ENCODE assay signal across 1 cellular context in genomic region chr13:51257187-51257586, GRCh38.
TF ChIP-seq lines count a peak whose summit lies in the region.

No MANE protein-coding gene starts in this region.

TF ChIP-seq in GM23338, 12 proteins besides CTCF, POLR2A, EP300 and RAD21 (continued from another document):
- TF ChIP-seq, protein P1, sequence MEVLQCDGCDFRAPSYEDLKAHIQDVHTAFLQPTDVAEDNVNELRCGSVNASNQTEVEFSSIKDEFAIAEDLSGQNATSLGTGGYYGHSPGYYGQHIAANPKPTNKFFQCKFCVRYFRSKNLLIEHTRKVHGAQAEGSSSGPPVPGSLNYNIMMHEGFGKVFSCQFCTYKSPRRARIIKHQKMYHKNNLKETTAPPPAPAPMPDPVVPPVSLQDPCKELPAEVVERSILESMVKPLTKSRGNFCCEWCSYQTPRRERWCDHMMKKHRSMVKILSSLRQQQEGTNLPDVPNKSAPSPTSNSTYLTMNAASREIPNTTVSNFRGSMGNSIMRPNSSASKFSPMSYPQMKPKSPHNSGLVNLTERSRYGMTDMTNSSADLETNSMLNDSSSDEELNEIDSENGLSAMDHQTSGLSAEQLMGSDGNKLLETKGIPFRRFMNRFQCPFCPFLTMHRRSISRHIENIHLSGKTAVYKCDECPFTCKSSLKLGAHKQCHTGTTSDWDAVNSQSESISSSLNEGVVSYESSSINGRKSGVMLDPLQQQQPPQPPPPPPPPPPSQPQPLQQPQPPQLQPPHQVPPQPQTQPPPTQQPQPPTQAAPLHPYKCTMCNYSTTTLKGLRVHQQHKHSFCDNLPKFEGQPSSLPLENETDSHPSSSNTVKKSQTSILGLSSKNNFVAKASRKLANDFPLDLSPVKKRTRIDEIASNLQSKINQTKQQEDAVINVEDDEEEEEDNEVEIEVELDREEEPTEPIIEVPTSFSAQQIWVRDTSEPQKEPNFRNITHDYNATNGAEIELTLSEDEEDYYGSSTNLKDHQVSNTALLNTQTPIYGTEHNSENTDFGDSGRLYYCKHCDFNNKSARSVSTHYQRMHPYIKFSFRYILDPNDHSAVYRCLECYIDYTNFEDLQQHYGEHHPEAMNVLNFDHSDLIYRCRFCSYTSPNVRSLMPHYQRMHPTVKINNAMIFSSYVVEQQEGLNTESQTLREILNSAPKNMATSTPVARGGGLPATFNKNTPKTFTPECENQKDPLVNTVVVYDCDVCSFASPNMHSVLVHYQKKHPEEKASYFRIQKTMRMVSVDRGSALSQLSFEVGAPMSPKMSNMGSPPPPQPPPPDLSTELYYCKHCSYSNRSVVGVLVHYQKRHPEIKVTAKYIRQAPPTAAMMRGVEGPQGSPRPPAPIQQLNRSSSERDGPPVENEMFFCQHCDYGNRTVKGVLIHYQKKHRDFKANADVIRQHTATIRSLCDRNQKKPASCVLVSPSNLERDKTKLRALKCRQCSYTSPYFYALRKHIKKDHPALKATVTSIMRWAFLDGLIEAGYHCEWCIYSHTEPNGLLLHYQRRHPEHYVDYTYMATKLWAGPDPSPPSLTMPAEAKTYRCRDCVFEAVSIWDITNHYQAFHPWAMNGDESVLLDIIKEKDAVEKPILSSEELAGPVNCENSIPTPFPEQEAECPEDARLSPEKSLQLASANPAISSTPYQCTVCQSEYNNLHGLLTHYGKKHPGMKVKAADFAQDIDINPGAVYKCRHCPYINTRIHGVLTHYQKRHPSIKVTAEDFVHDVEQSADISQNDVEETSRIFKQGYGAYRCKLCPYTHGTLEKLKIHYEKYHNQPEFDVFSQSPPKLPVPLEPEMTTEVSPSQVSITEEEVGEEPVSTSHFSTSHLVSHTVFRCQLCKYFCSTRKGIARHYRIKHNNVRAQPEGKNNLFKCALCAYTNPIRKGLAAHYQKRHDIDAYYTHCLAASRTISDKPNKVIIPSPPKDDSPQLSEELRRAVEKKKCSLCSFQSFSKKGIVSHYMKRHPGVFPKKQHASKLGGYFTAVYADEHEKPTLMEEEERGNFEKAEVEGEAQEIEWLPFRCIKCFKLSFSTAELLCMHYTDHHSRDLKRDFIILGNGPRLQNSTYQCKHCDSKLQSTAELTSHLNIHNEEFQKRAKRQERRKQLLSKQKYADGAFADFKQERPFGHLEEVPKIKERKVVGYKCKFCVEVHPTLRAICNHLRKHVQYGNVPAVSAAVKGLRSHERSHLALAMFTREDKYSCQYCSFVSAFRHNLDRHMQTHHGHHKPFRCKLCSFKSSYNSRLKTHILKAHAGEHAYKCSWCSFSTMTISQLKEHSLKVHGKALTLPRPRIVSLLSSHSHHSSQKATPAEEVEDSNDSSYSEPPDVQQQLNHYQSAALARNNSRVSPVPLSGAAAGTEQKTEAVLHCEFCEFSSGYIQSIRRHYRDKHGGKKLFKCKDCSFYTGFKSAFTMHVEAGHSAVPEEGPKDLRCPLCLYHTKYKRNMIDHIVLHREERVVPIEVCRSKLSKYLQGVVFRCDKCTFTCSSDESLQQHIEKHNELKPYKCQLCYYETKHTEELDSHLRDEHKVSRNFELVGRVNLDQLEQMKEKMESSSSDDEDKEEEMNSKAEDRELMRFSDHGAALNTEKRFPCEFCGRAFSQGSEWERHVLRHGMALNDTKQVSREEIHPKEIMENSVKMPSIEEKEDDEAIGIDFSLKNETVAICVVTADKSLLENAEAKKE (CRISPR knock-in tag; IDR thresholded peaks at IDR 0.05) = no peak
- no peak for TF ChIP-seq NANOG (IDR thresholded peaks at IDR 0.05; ENCODE audit: borderline replicate concordance)
- TF ChIP-seq REST (IDR thresholded peaks at IDR 0.05; ENCODE audit: unreplicated experiment) = no peak
- no peak for TF ChIP-seq STAT1 (IDR thresholded peaks at IDR 0.05; ENCODE audit: unreplicated experiment)
- TF ChIP-seq CREB1 (CRISPR knock-in tag; IDR thresholded peaks at IDR 0.05; ENCODE audit: low read depth) = no peak
- TF ChIP-seq EZH2phosphoT487 (IDR thresholded peaks at IDR 0.05; ENCODE audit: unreplicated experiment) = no peak
- TF ChIP-seq ZNF331 (CRISPR knock-in tag; IDR thresholded peaks at IDR 0.05; ENCODE audit: low read depth) = no peak
- TF ChIP-seq ZNF114 (CRISPR knock-in tag; IDR thresholded peaks at IDR 0.05) = no peak
- TF ChIP-seq JUNB (IDR thresholded peaks at IDR 0.05; ENCODE audit: unreplicated experiment) = no peak
